In genomic region chr2:161077367-161078210, GRCh38 we compare ENCODE assay signal across 8 cellular contexts.
DNase-seq lines count a peak whose midpoint lies in the region; ATAC-seq lines count a peak whose summit lies in the region.

No MANE protein-coding gene starts in this region.

- H3K27me3 Mint-ChIP-seq in activated CD8-positive, alpha-beta memory T cell treated with anti-CD3 and anti-CD28 coated beads, Interleukin-2, amount 10 ng/mL, durations not matched to agents 7 days and 5 days, result no peaks in the 10 kb centered on the region

- peak overlapping the region; percentile 54 for H3K4me3 Mint-ChIP-seq in activated CD8-positive, alpha-beta memory T cell treated with anti-CD3 and anti-CD28 coated beads, Interleukin-2, amount 10 ng/mL, durations not matched to agents 7 days and 5 days

- H3K36me3 Mint-ChIP-seq in activated CD8-positive, alpha-beta memory T cell treated with anti-CD3 and anti-CD28 coated beads, Interleukin-2, amount 10 ng/mL, durations not matched to agents 7 days and 5 days, result peaks cover 28% of the 10 kb centered on the region

- DNase-seq in CMK (ENCODE audit: low read depth) (peak; percentile 24), glomerular endothelial cell (ENCODE audit: extremely low read depth, low read depth, low spot score) (peak; percentile 99), middle frontal gyrus (ENCODE audit: extremely low spot score, low spot score) (no peak), NCI-H2227 (lab: John Stamatoyannopoulos, UW; ENCODE audit: unreplicated experiment) (no peak)
- DNase-seq in activated CD8-positive, alpha-beta memory T cell treated with anti-CD3 and anti-CD28 coated beads, Interleukin-2, amount 10 ng/mL, durations not matched to agents 7 days and 5 days, result peak; percentile 93
- DNase-seq in stimulated activated CD4-positive, alpha-beta T cell treated with anti-CD3 and anti-CD28 coated beads, TNF-alpha, amount 100 ng/mL, for 4 hours (ENCODE audit: low read depth in 3 of 3), result peak; percentile 13 to 37 (median 20)

- no peaks in the 10 kb centered on the region for H3K36me3 ChIP-seq in KOPT-K1 (ENCODE audit: insufficient read depth, low read length)

- peak; percentile 90 for ATAC-seq in GM21576 (IDR thresholded peaks at IDR 0.05; ENCODE audit: unreplicated experiment)
- peak; percentile 89 for ATAC-seq in activated CD8-positive, alpha-beta memory T cell treated with anti-CD3 and anti-CD28 coated beads, Interleukin-2, amount 10 ng/mL, durations not matched to agents 7 days and 5 days

- H3K27ac Mint-ChIP-seq in activated CD8-positive, alpha-beta memory T cell treated with anti-CD3 and anti-CD28 coated beads, Interleukin-2, amount 10 ng/mL, durations not matched to agents 7 days and 5 days, result peak overlapping the region; percentile 90

- peak overlapping the region; percentile 94 for H3K27ac ChIP-seq in KOPT-K1 (ENCODE audit: low read depth, low read length, poor library complexity, severe bottlenecking)

- peaks cover 7% of the 10 kb centered on the region for H3K9me3 Mint-ChIP-seq in activated CD8-positive, alpha-beta memory T cell treated with anti-CD3 and anti-CD28 coated beads, Interleukin-2, amount 10 ng/mL, durations not matched to agents 7 days and 5 days (ENCODE audit: low read depth)

- H3K9me3 ChIP-seq in KOPT-K1 (ENCODE audit: insufficient read depth, low read length, poor library complexity, severe bottlenecking), result peaks cover 6% of the 10 kb centered on the region

- H3K4me1 Mint-ChIP-seq in activated CD8-positive, alpha-beta memory T cell treated with anti-CD3 and anti-CD28 coated beads, Interleukin-2, amount 10 ng/mL, durations not matched to agents 7 days and 5 days, result peaks cover 46% of the 10 kb centered on the region

- CTCF ChIA-PET in activated CD8-positive, alpha-beta memory T cell treated with anti-CD3 and anti-CD28 coated beads, Interleukin-2, amount 10 ng/mL, durations not matched to agents 7 days and 5 days (lab: Charles Lee), result interaction anchor here (1.2 to 5.8 kb wide), 6 partner anchors 10 to 675 kb away, joined by 3 to 37 read pairs (median 4); no protein-coding TSS in a partner anchor

Comparison
In these comparisons a context has a peak if more than half of its experiments do, and no peak if none do; other contexts are left out.
1. DNase-seq: peak in CMK (single experiment), activated CD8-positive, alpha-beta memory T cell treated with anti-CD3 and anti-CD28 coated beads, Interleukin-2, amount 10 ng/mL, durations not matched to agents 7 days and 5 days (single experiment), glomerular endothelial cell (single experiment) and stimulated activated CD4-positive, alpha-beta T cell treated with anti-CD3 and anti-CD28 coated beads, TNF-alpha, amount 100 ng/mL, for 4 hours (3 of 3); none in middle frontal gyrus (single experiment) and NCI-H2227 (single experiment).